Comparison of ENCODE assay signal across 18 cellular contexts in the genomic region with DNA sequence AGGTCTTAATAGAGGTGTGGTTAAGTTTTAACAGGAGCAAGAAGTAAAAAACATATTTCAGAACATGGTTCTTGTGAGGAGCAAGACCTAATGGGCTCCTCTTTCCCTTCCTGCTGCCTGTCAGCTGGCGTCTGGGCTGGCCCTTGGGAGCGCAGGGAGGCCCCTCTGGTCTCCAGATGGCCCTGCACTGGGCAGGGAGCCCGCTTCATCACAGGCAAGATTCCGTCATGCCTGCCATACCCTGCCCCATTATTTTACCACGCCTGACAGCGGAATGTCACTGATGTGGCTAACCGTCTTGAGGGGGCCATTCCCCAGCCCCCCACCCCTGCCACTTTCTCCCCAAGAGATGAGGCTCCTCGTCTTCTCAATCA. TPM values are rescaled to one million over a fixed set of nuclear protein-coding genes. Genes with fewer than 3 reads are reported as not detected.
DNase-seq lines count a peak whose midpoint lies in the region; ATAC-seq and TF ChIP-seq lines count a peak whose summit lies in the region.
"Had no signal": no experiment of that assay in that cellular context is flagged by ENCODE, and none has a peak within 500 bp of the region (broad histone marks: within the 10 kb centered on the region; RNA-seq: fewer than 3 reads in every experiment).

No MANE protein-coding gene starts in this region.

- H3F3A ChIP-seq in SK-N-SH (replicated peaks; ENCODE audit: insufficient read depth) = peaks cover 5% of the 10 kb centered on the region

- no peak overlapping the region for H3K9ac ChIP-seq in SK-N-SH

- H3K9me3 Mint-ChIP-seq in CD14-positive monocyte = no peaks in the 10 kb centered on the region
- H3K9me3 Mint-ChIP-seq in glutamatergic neuron (ENCODE audit: unreplicated experiment) = peaks cover 9% of the 10 kb centered on the region
- no peaks in the 10 kb centered on the region for H3K9me3 Mint-ChIP-seq in osteocyte (ENCODE audit: unreplicated experiment)
- H3K9me3 Mint-ChIP-seq: activated T-helper 1 cell treated with anti-CD3 and anti-CD28 coated beads, Interleukin-12 subunit alpha, Interleukin-12 subunit beta, Interleukin-2, Interleukin-4 antibody, amounts not matched to agents 30 ng/mL and 10 ng/mL and 1 ng/mL, durations not matched to agents 14 hours and 24 hours and 36 hours; T-helper 1 cell treated with Interleukin-12 subunit alpha and Interleukin-12 subunit beta and Interleukin-4 antibody, amounts not matched to agents 30 μg/mL and 1 μg/mL, for 36 hours had no signal

- CTCF ChIA-PET in SK-N-SH (lab: Yijun Ruan, JAX) = interaction anchor here (0.9 to 2.5 kb wide), 8 partner anchors 15 to 555 kb away, joined by 3 to 15 read pairs (median 3); no protein-coding TSS in a partner anchor

- H3K4me1 ChIP-seq in SK-N-SH (ENCODE audit: control insufficient read depth in 1 of 2, insufficient read depth in 2 of 2, low read depth in 1 of 2, low read length in 1 of 2) (peaks cover 0 to 36% of the 10 kb centered on the region in 2 experiments; a peak in 2 of 4 replicates), gastrocnemius medialis (peaks cover 15 to 18% of the 10 kb centered on the region in 2 donors)
- H3K4me1 ChIP-seq: body of pancreas had no signal

- H3K9me3 ChIP-seq in SK-N-SH (no peaks in the 10 kb centered on the region), gastrocnemius medialis (no peaks in the 10 kb centered on the region)
- H3K9me3 ChIP-seq: body of pancreas had no signal

- DNase-seq in CD14-positive monocyte (ENCODE audit: low spot score) (peak; percentile 7), SK-N-SH (peak; percentile 89), glutamatergic neuron (peak; percentile 74), gastrocnemius medialis (no peak), HuH-7 (ENCODE audit: low spot score) (no peak), SHP77 treated with DMSO at 0.1 percent for 48 hours (lab: John Stamatoyannopoulos, UW) (no peak), NCI-H1930 (lab: John Stamatoyannopoulos, UW) (no peak), osteocyte (ENCODE audit: extremely low spot score, unreplicated experiment) (no peak)
- DNase-seq: activated CD4-positive, alpha-beta T cell treated with anti-CD3 and anti-CD28 coated beads for 48 hours; EL; GOT3; MM.1S; stimulated activated CD4-positive, alpha-beta T cell treated with anti-CD3 and anti-CD28 coated beads, Interleukin-1b, Interleukin-23, amount 100 ng/mL, for 48 hours had no signal

- H3K27ac Mint-ChIP-seq in CD14-positive monocyte = no peak overlapping the region
- H3K27ac Mint-ChIP-seq in glutamatergic neuron (ENCODE audit: unreplicated experiment) = peak overlapping the region; percentile 98
- no peak overlapping the region for H3K27ac Mint-ChIP-seq in osteocyte (ENCODE audit: unreplicated experiment)
- H3K27ac Mint-ChIP-seq: activated T-helper 1 cell treated with anti-CD3 and anti-CD28 coated beads, Interleukin-12 subunit alpha, Interleukin-12 subunit beta, Interleukin-2, Interleukin-4 antibody, amounts not matched to agents 30 ng/mL and 10 ng/mL and 1 ng/mL, durations not matched to agents 14 hours and 24 hours and 36 hours; T-helper 1 cell treated with Interleukin-12 subunit alpha and Interleukin-12 subunit beta and Interleukin-4 antibody, amounts not matched to agents 30 μg/mL and 1 μg/mL, for 36 hours had no signal

- H3K4me3 ChIP-seq in SK-N-SH (ENCODE audit: low read depth in 2 of 2, low read length in 1 of 2) (no peak overlapping the region), gastrocnemius medialis (peak overlapping the region in 2 of 4 donors; percentile 7 to 41)
- H3K4me3 ChIP-seq: body of pancreas had no signal

- TF ChIP-seq POLR2A in gastrocnemius medialis (IDR thresholded peaks at IDR 0.05) = no peak

- no peak overlapping the region for H3K4me2 ChIP-seq in SK-N-SH

- POLR2A ChIA-PET in SK-N-SH (lab: Yijun Ruan, JAX) = interaction anchor here (0.7 kb wide), 1 partner anchor 15 kb away, joined by 3 read pairs; no protein-coding TSS in a partner anchor

- H2AFZ ChIP-seq in SK-N-SH (ENCODE audit: low read depth) = no peak overlapping the region

- intact Hi-C loops in CD14-positive monocyte (cut with micrococcal nuclease) (no loop called here), gastrocnemius medialis (cut with DNase I; ENCODE audit: low total_unique reads) (loop anchor here (1.0 to 5.0 kb wide), 3 partner anchors 56 to 668 kb away; partner anchors contain the start of genes PNPLA3 and RTL6)

- no peaks in the 10 kb centered on the region for H3K36me3 Mint-ChIP-seq in CD14-positive monocyte
- H3K36me3 Mint-ChIP-seq in glutamatergic neuron (ENCODE audit: unreplicated experiment) = no peaks in the 10 kb centered on the region
- no peaks in the 10 kb centered on the region for H3K36me3 Mint-ChIP-seq in osteocyte (ENCODE audit: unreplicated experiment)

- in situ Hi-C loops in gastrocnemius medialis (cut with MboI; ENCODE audit: low sequenced_read_pairs in 4 of 4) = loop anchor here in 1 of 4 donors (25.0 kb wide), 1 partner anchor 442 kb away; no protein-coding TSS in a partner anchor

- H3K9me2 ChIP-seq in SK-N-SH = no peaks in the 10 kb centered on the region

- no peaks in the 10 kb centered on the region for H4K20me1 ChIP-seq in SK-N-SH (ENCODE audit: insufficient read depth)

- no peak for TF ChIP-seq RAD21 in SK-N-SH (IDR thresholded peaks at IDR 0.05; ENCODE audit: low read length)

- H3K4me3 Mint-ChIP-seq in CD14-positive monocyte (no peak overlapping the region), glutamatergic neuron (ENCODE audit: unreplicated experiment) (peak overlapping the region; percentile 79), osteocyte (ENCODE audit: unreplicated experiment) (no peak overlapping the region)
- H3K4me3 Mint-ChIP-seq: activated T-helper 1 cell treated with anti-CD3 and anti-CD28 coated beads, Interleukin-12 subunit alpha, Interleukin-12 subunit beta, Interleukin-2, Interleukin-4 antibody, amounts not matched to agents 30 ng/mL and 10 ng/mL and 1 ng/mL, durations not matched to agents 14 hours and 24 hours and 36 hours; T-helper 1 cell treated with Interleukin-12 subunit alpha and Interleukin-12 subunit beta and Interleukin-4 antibody, amounts not matched to agents 30 μg/mL and 1 μg/mL, for 36 hours had no signal

- H3K4me1 Mint-ChIP-seq in CD14-positive monocyte = no peaks in the 10 kb centered on the region
- H3K4me1 Mint-ChIP-seq in glutamatergic neuron (ENCODE audit: low read depth, unreplicated experiment) = peaks cover 64% of the 10 kb centered on the region
- peaks cover 5% of the 10 kb centered on the region for H3K4me1 Mint-ChIP-seq in osteocyte (ENCODE audit: unreplicated experiment)

- peak in 1 of 2 donors; percentile 17 for ATAC-seq in gastrocnemius medialis

- TF ChIP-seq CTCF in CD14-positive monocyte (IDR thresholded peaks at IDR 0.05) (no peak), SK-N-SH (IDR thresholded peaks at IDR 0.05) (no peak), glutamatergic neuron (IDR thresholded peaks at IDR 0.05; ENCODE audit: partially characterized antibody, unreplicated experiment) (no peak), gastrocnemius medialis (IDR thresholded peaks at IDR 0.05 in 4 of 5, conservative IDR thresholded peaks at IDR 0.05 in 1 of 5) (no peak), osteocyte (IDR thresholded peaks at IDR 0.05) (no peak)

- no peaks in the 10 kb centered on the region for H3K79me2 ChIP-seq in SK-N-SH (ENCODE audit: insufficient read depth)

- H3K27me3 Mint-ChIP-seq in CD14-positive monocyte (ENCODE audit: low read depth in 3 of 3) = peaks cover 1 to 15% (median 9%) of the 10 kb centered on the region in 3 donors
- peaks cover 9% of the 10 kb centered on the region for H3K27me3 Mint-ChIP-seq in glutamatergic neuron (ENCODE audit: unreplicated experiment)
- no peaks in the 10 kb centered on the region for H3K27me3 Mint-ChIP-seq in osteocyte (ENCODE audit: unreplicated experiment)

- no peak for TF ChIP-seq EP300 in SK-N-SH (IDR thresholded peaks at IDR 0.05; ENCODE audit: borderline replicate concordance in 1 of 2, low read depth in 1 of 2, low read length in 1 of 2)

- H3K36me3 ChIP-seq in SK-N-SH (replicated peaks in 1 of 2; ENCODE audit: control insufficient read depth in 1 of 2, insufficient read depth in 2 of 2, low read length in 1 of 2) (no peaks in the 10 kb centered on the region), gastrocnemius medialis (no peaks in the 10 kb centered on the region)

- H3K27ac ChIP-seq in SK-N-SH (ENCODE audit: low read depth in 2 of 2, low read length in 1 of 2) (peak overlapping the region in 1 of 2 experiments; percentile 84; a peak in 2 of 4 replicates), gastrocnemius medialis (peak overlapping the region; percentile 67 to 92 (median 78))
- H3K27ac ChIP-seq: body of pancreas, C4-2B had no signal

- H3K27me3 ChIP-seq in SK-N-SH (ENCODE audit: insufficient read depth) (no peaks in the 10 kb centered on the region), gastrocnemius medialis (peaks cover 0 to 9% (median 0%) of the 10 kb centered on the region in 3 donors)
- H3K27me3 ChIP-seq: body of pancreas had no signal

- 40% methylated on average over 1 of the region's 8 CpGs for WGBS in SK-N-SH (ENCODE audit: low lambda C conversion rate)

TF ChIP-seq in SK-N-SH, 30 proteins besides CTCF, POLR2A, EP300 and RAD21 (continues in another document):
- TF ChIP-seq, protein P1, sequence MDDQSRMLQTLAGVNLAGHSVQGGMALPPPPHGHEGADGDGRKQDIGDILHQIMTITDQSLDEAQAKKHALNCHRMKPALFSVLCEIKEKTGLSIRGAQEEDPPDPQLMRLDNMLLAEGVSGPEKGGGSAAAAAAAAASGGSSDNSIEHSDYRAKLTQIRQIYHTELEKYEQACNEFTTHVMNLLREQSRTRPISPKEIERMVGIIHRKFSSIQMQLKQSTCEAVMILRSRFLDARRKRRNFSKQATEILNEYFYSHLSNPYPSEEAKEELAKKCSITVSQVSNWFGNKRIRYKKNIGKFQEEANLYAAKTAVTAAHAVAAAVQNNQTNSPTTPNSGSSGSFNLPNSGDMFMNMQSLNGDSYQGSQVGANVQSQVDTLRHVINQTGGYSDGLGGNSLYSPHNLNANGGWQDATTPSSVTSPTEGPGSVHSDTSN (IDR thresholded peaks at IDR 0.05) = peak; percentile 59
- TF ChIP-seq, protein P2, sequence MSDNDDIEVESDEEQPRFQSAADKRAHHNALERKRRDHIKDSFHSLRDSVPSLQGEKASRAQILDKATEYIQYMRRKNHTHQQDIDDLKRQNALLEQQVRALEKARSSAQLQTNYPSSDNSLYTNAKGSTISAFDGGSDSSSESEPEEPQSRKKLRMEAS (IDR thresholded peaks at IDR 0.05; ENCODE audit: low read depth) = no peak
- no peak for TF ChIP-seq FOXJ3 (CRISPR knock-in tag; IDR thresholded peaks at IDR 0.05)

RNA-seq across cellular contexts. Expression of gene EFCAB6, which starts 17.3 kb away (rescaled TPM):
- polyA plus RNA-seq in CD14-positive monocyte = not detected
- 0.41 and 0.46 TPM in 2 replicates for polyA plus RNA-seq in SK-N-SH (2012; rRNA removed)
- 0.63 and 0.86 TPM in 2 replicates for polyA plus RNA-seq in SK-N-SH (2012; cell fraction: cytosol; rRNA removed)
- polyA plus RNA-seq in SK-N-SH (2012; cell fraction: nucleus; rRNA removed) = 0.90 and 0.91 TPM in 2 replicates
- 0.96 TPM for total RNA-seq in glutamatergic neuron (ENCODE audit: unreplicated experiment)
- 1 to 10 TPM in 1 of 4 donors, under 1 TPM in 3; 0.07 to 4.4 (median 0.28) TPM for total RNA-seq in gastrocnemius medialis
- total RNA-seq in osteocyte = 1.4 and 1.5 TPM in 2 replicates
- total RNA-seq: activated T-helper 1 cell treated with anti-CD3 and anti-CD28 coated beads, Interleukin-12 subunit alpha, Interleukin-12 subunit beta, Interleukin-2, Interleukin-4 antibody, amounts not matched to agents 30 ng/mL and 10 ng/mL and 1 ng/mL, durations not matched to agents 14 hours and 24 hours and 36 hours had no signal

RNA-seq across cellular contexts. Expression of gene SULT4A1, which starts 32.9 kb away (rescaled TPM):
- polyA plus RNA-seq in CD14-positive monocyte (not detected), SK-N-SH (2012; rRNA removed) (3.9 and 4.1 TPM in 2 replicates)
- polyA plus RNA-seq in SK-N-SH (2012; cell fraction: cytosol; rRNA removed) = 2.2 and 2.3 TPM in 2 replicates
- 25.0 and 44.6 TPM in 2 replicates for polyA plus RNA-seq in SK-N-SH (2012; cell fraction: nucleus; rRNA removed)
- total RNA-seq in glutamatergic neuron (ENCODE audit: unreplicated experiment) (79.5 TPM), gastrocnemius medialis (not detected), osteocyte (0.26 TPM in 1 of 2 replicates, not detected in the other)
- total RNA-seq: activated T-helper 1 cell treated with anti-CD3 and anti-CD28 coated beads, Interleukin-12 subunit alpha, Interleukin-12 subunit beta, Interleukin-2, Interleukin-4 antibody, amounts not matched to agents 30 ng/mL and 10 ng/mL and 1 ng/mL, durations not matched to agents 14 hours and 24 hours and 36 hours; mononuclear cell had no signal

Comparison
In these comparisons a context has a peak if more than half of its experiments do, and no peak if none do; other contexts are left out.
1. DNase-seq: peak in CD14-positive monocyte (single experiment), SK-N-SH (single experiment) and glutamatergic neuron (single experiment); none in gastrocnemius medialis (0 of 2), HuH-7 (single experiment), SHP77 treated with DMSO at 0.1 percent for 48 hours (single experiment), NCI-H1930 (0 of 2) and osteocyte (single experiment).
2. RNA of gene SULT4A1, which starts 32.9 kb away (total RNA-seq): 79.5 TPM in glutamatergic neuron (single experiment); 0.26 TPM in osteocyte and not detected in gastrocnemius medialis; every median in the first group is over 10 times any median in the second.